In genomic region chr1:177425241-177425640, GRCh38 we compare ENCODE assay signal across 27 cellular contexts.
"Had no signal": no experiment of that assay in that cellular context is flagged by ENCODE, and none has a peak within 500 bp of the region (broad histone marks: within the 10 kb centered on the region; RNA-seq: fewer than 3 reads in every experiment).

No MANE protein-coding gene starts in this region.

- ATAC-seq: activated CD4-positive, alpha-beta T cell treated with anti-CD3 and anti-CD28 coated beads for 36 hours; activated CD4-positive, CD25-positive, alpha-beta regulatory T cell treated with anti-CD3 and anti-CD28 coated beads, Interleukin-2, amount 50 U/mL, for 24 hours; activated CD8-positive, alpha-beta memory T cell treated with anti-CD3 and anti-CD28 coated beads, Interleukin-2, amount 10 ng/mL, durations not matched to agents 7 days and 5 days; activated CD8-positive, alpha-beta T cell treated with anti-CD3 and anti-CD28 coated beads, Interleukin-2, amount 10 ng/mL, durations not matched to agents 7 days and 5 days; activated naive CD8-positive, alpha-beta T cell treated with anti-CD3 and anti-CD28 coated beads, Interleukin-2, amount 50 U/mL, for 24 hours; esophagus mucosa; gastroesophageal sphincter; heart right ventricle; T-helper 17 cell had no signal

- DNase-seq: activated B cell treated with CpG ODN at 0.5 μM for 24 hours; activated CD4-positive, alpha-beta memory T cell treated with anti-CD3 and anti-CD28 coated beads for 36 hours; activated CD4-positive, alpha-beta T cell treated with anti-CD3 and anti-CD28 coated beads for 36 hours; activated CD4-positive, alpha-beta T cell treated with anti-CD3 and anti-CD28 coated beads, Interleukin-2, amount 10 ng/mL, durations not matched to agents 24 days and 14 days; activated CD8-positive, alpha-beta memory T cell treated with anti-CD3 and anti-CD28 coated beads, Interleukin-2, amount 10 ng/mL, durations not matched to agents 7 days and 5 days; activated CD8-positive, alpha-beta memory T cell treated with anti-CD3 and anti-CD28 coated beads, Interleukin-2, amount 50 U/mL, for 4 hours; activated CD8-positive, alpha-beta T cell treated with anti-CD3 and anti-CD28 coated beads, Interleukin-2, amount 10 ng/mL, durations not matched to agents 7 days and 5 days; activated effector memory CD4-positive, alpha-beta T cell treated with anti-CD3 and anti-CD28 coated beads, Interleukin-2, amount 50 U/mL, for 16 hours; activated naive CD4-positive, alpha-beta T cell treated with anti-CD3 and anti-CD28 coated beads for 36 hours; activated naive CD8-positive, alpha-beta T cell treated with anti-CD3 and anti-CD28 coated beads for 36 hours; activated naive CD8-positive, alpha-beta T cell treated with anti-CD3 and anti-CD28 coated beads, Interleukin-2, amount 50 U/mL, for 24 hours; activated T-cell treated with anti-CD3 and anti-CD28 coated beads, Interleukin-2, amount 50 U/mL, for 1 hour; activated T-cell treated with anti-CD3 and anti-CD28 coated beads, Interleukin-2, amount 50 U/mL, for 48 hours; adrenal gland; amygdala; brain microvascular endothelial cell; effector CD8-positive, alpha-beta T cell; foreskin melanocyte; heart right ventricle; T-helper 1 cell; T-helper 17 cell; T1000 had no signal

- H3K4me1 ChIP-seq: adrenal gland, gastroesophageal sphincter, heart right ventricle had no signal

- H3K9me3 ChIP-seq: adrenal gland, gastroesophageal sphincter, heart right ventricle had no signal

- H3K36me3 ChIP-seq: adrenal gland, brain microvascular endothelial cell, gastroesophageal sphincter, heart right ventricle, WERI-Rb-1 had no signal

- H3K27me3 ChIP-seq: adrenal gland, brain microvascular endothelial cell, gastroesophageal sphincter had no signal

- H3K4me3 ChIP-seq: adrenal gland, coronary artery, gastroesophageal sphincter, heart right ventricle had no signal

- H3K27ac ChIP-seq: adrenal gland, brain microvascular endothelial cell, coronary artery, gastroesophageal sphincter, heart right ventricle, WERI-Rb-1 had no signal
